ENCODE assay signal across 9 cellular contexts in genomic region chr6:25652007-25652515, GRCh38. TPM values are rescaled to one million over a fixed set of nuclear protein-coding genes. Genes with fewer than 3 reads are reported as not detected.
DNase-seq lines count a peak whose midpoint lies in the region; ATAC-seq and TF ChIP-seq lines count a peak whose summit lies in the region.
"Had no signal": no experiment of that assay in that cellular context is flagged by ENCODE, and none has a peak within 500 bp of the region (broad histone marks: within the 10 kb centered on the region; RNA-seq: fewer than 3 reads in every experiment).

TSS of gene SCGN (plus strand) at chr6:25652215. CDS start at chr6:25652404, 189 bp downstream.

- H3K27me3 Mint-ChIP-seq in activated T-helper 1 cell treated with anti-CD3 and anti-CD28 coated beads, Interleukin-12 subunit alpha, Interleukin-12 subunit beta, Interleukin-2, Interleukin-4 antibody, amounts not matched to agents 30 ng/mL and 10 ng/mL and 1 ng/mL, durations not matched to agents 14 hours and 24 hours and 36 hours (ENCODE audit: insufficient read depth) = peaks cover 36% of the 10 kb centered on the region

- no peaks in the 10 kb centered on the region for H3K4me1 Mint-ChIP-seq in activated T-helper 1 cell treated with anti-CD3 and anti-CD28 coated beads, Interleukin-12 subunit alpha, Interleukin-12 subunit beta, Interleukin-2, Interleukin-4 antibody, amounts not matched to agents 30 ng/mL and 10 ng/mL and 1 ng/mL, durations not matched to agents 14 hours and 24 hours and 36 hours (ENCODE audit: low read depth)

- TF ChIP-seq CTCF in GM06990 (IDR thresholded peaks at IDR 0.05; ENCODE audit: insufficient read depth, low read length, poor library complexity, severe bottlenecking) (no peak), parathyroid adenoma (IDR thresholded peaks at IDR 0.05) (no peak)

- H3K36me3 Mint-ChIP-seq in activated T-helper 1 cell treated with anti-CD3 and anti-CD28 coated beads, Interleukin-12 subunit alpha, Interleukin-12 subunit beta, Interleukin-2, Interleukin-4 antibody, amounts not matched to agents 30 ng/mL and 10 ng/mL and 1 ng/mL, durations not matched to agents 14 hours and 24 hours and 36 hours (ENCODE audit: low read depth) = no peaks in the 10 kb centered on the region

- H3K4me1 ChIP-seq in parathyroid adenoma = no peaks in the 10 kb centered on the region

- ATAC-seq in Right ventricle myocardium superior (ENCODE audit: poor library complexity) (peak; percentile 81), HG02571 (IDR thresholded peaks at IDR 0.05; ENCODE audit: unreplicated experiment) (no peak), GM21723 (IDR thresholded peaks at IDR 0.05; ENCODE audit: unreplicated experiment) (no peak), HG03565 (IDR thresholded peaks at IDR 0.05; ENCODE audit: unreplicated experiment) (no peak)

- H3K27me3 ChIP-seq in GM06990 (replicated peaks; ENCODE audit: control insufficient read depth, insufficient read depth, low read length) (no peaks in the 10 kb centered on the region), parathyroid adenoma (ENCODE audit: control insufficient read depth, insufficient read depth, low read length) (no peaks in the 10 kb centered on the region)

- no peak within 1 kb of the TSS for H3K9ac ChIP-seq in parathyroid adenoma
- H3K9ac ChIP-seq: KMS-11 had no signal

- no peaks in the 10 kb centered on the region for H3K79me2 ChIP-seq in parathyroid adenoma

- intact Hi-C loops in activated T-helper 1 cell treated with anti-CD3 and anti-CD28 coated beads, Interleukin-12 subunit alpha, Interleukin-12 subunit beta, Interleukin-2, Interleukin-4 antibody, amounts not matched to agents 30 ng/mL and 10 ng/mL and 1 ng/mL, durations not matched to agents 14 hours and 24 hours and 36 hours (cut with micrococcal nuclease) = no loop called here
- intact Hi-C loops in Right ventricle myocardium superior (cut with DNase I) = no loop called here

- no peaks in the 10 kb centered on the region for H3K9me3 Mint-ChIP-seq in activated T-helper 1 cell treated with anti-CD3 and anti-CD28 coated beads, Interleukin-12 subunit alpha, Interleukin-12 subunit beta, Interleukin-2, Interleukin-4 antibody, amounts not matched to agents 30 ng/mL and 10 ng/mL and 1 ng/mL, durations not matched to agents 14 hours and 24 hours and 36 hours

- peak within 1 kb of the TSS; percentile 42 for H3K4me2 ChIP-seq in parathyroid adenoma (ENCODE audit: low read length)
- H3K4me2 ChIP-seq: KMS-11 had no signal

- H3K4me3 Mint-ChIP-seq in activated T-helper 1 cell treated with anti-CD3 and anti-CD28 coated beads, Interleukin-12 subunit alpha, Interleukin-12 subunit beta, Interleukin-2, Interleukin-4 antibody, amounts not matched to agents 30 ng/mL and 10 ng/mL and 1 ng/mL, durations not matched to agents 14 hours and 24 hours and 36 hours = no peak within 1 kb of the TSS

- no peaks in the 10 kb centered on the region for H3K9me3 ChIP-seq in parathyroid adenoma (ENCODE audit: control insufficient read depth, low read length)

- H3K4me3 ChIP-seq in GM06990 (replicated peaks; ENCODE audit: low read depth, low read length) (no peak within 1 kb of the TSS), parathyroid adenoma (ENCODE audit: low read depth, low read length) (no peak within 1 kb of the TSS)

- no peak within 1 kb of the TSS for H3K27ac Mint-ChIP-seq in activated T-helper 1 cell treated with anti-CD3 and anti-CD28 coated beads, Interleukin-12 subunit alpha, Interleukin-12 subunit beta, Interleukin-2, Interleukin-4 antibody, amounts not matched to agents 30 ng/mL and 10 ng/mL and 1 ng/mL, durations not matched to agents 14 hours and 24 hours and 36 hours

- DNase-seq in GM06990 (ENCODE audit: extremely low read depth, insufficient read length) (peak; percentile 5), NCI-H2227 treated with DMSO at 0.1 percent for 48 hours (lab: John Stamatoyannopoulos, UW) (peak; percentile 46), Right ventricle myocardium superior (peak; percentile 72)
- DNase-seq in activated T-helper 1 cell treated with anti-CD3 and anti-CD28 coated beads, Interleukin-12 subunit alpha, Interleukin-12 subunit beta, Interleukin-2, Interleukin-4 antibody, amounts not matched to agents 30 ng/mL and 10 ng/mL and 1 ng/mL, durations not matched to agents 14 hours and 24 hours and 36 hours (ENCODE audit: low spot score) = peak; percentile 25

- H3K36me3 ChIP-seq in GM06990 (ENCODE audit: control insufficient read depth, insufficient read depth, low read length) (no peaks in the 10 kb centered on the region), parathyroid adenoma (ENCODE audit: control insufficient read depth, insufficient read depth, low read length) (no peaks in the 10 kb centered on the region)

- peak within 1 kb of the TSS; percentile 35 for H2AFZ ChIP-seq in parathyroid adenoma

- no peak within 1 kb of the TSS for H3K27ac ChIP-seq in parathyroid adenoma
- H3K27ac ChIP-seq: KMS-11 had no signal

RNA-seq across cellular contexts. Expression of gene SCGN, which starts in this region (rescaled TPM):
- total RNA-seq in activated T-helper 1 cell treated with anti-CD3 and anti-CD28 coated beads, Interleukin-12 subunit alpha, Interleukin-12 subunit beta, Interleukin-2, Interleukin-4 antibody, amounts not matched to agents 30 ng/mL and 10 ng/mL and 1 ng/mL, durations not matched to agents 14 hours and 24 hours and 36 hours = not detected in 2 replicates
- 1.2 TPM for total RNA-seq in Right ventricle myocardium superior

Comparison
In these comparisons a context has a peak if more than half of its experiments do, and no peak if none do; other contexts are left out.
1. Peak in DNase-seq in activated T-helper 1 cell treated with anti-CD3 and anti-CD28 coated beads, Interleukin-12 subunit alpha, Interleukin-12 subunit beta, Interleukin-2, Interleukin-4 antibody, amounts not matched to agents 30 ng/mL and 10 ng/mL and 1 ng/mL, durations not matched to agents 14 hours and 24 hours and 36 hours; RNA of the gene not detected or under 1 TPM.
2. DNase-seq: peak in every context shown above with its lines; median percentile 72 in Right ventricle myocardium superior; 46 in NCI-H2227 treated with DMSO at 0.1 percent for 48 hours; 25 in activated T-helper 1 cell treated with anti-CD3 and anti-CD28 coated beads, Interleukin-12 subunit alpha, Interleukin-12 subunit beta, Interleukin-2, Interleukin-4 antibody, amounts not matched to agents 30 ng/mL and 10 ng/mL and 1 ng/mL, durations not matched to agents 14 hours and 24 hours and 36 hours; 5 in GM06990.